Comparison of ENCODE assay signal across 20 cellular contexts in the genomic region with DNA sequence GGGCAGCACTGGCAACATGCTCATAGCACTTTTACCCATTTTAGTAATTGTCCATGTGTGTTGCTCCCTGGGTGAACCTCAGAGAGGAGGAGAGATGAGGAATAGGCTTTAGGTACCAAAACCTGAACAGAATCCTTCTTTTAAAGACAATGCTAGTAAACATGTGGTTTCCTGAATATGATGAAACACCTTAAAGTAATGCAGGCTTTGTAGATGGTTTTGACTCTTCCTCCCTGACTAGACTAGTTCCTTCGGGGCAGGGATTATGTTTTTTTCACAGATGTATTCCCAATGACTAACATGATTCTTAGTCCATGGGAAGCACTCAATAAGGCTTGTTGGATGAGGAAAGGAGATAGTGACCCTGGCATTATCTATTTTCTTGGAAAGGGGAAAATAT.
"Had no signal": no experiment of that assay in that cellular context is flagged by ENCODE, and none has a peak within 500 bp of the region (broad histone marks: within the 10 kb centered on the region; RNA-seq: fewer than 3 reads in every experiment).

No MANE protein-coding gene starts in this region.

- H3K27ac ChIP-seq: gastroesophageal sphincter, heart right ventricle, neural progenitor cell, psoas muscle, right lobe of liver, spleen, testis, upper lobe of left lung had no signal

- H3K4me1 ChIP-seq: gastroesophageal sphincter, heart right ventricle, neural progenitor cell, psoas muscle, right lobe of liver, spleen, testis, upper lobe of left lung had no signal

- H3K9ac ChIP-seq: neural progenitor cell had no signal

- H3K27me3 ChIP-seq: gastroesophageal sphincter, heart right ventricle, neural progenitor cell, right lobe of liver, spleen, testis, upper lobe of left lung had no signal

- DNase-seq: activated B cell treated with CpG ODN at 0.5 μM for 24 hours; activated CD4-positive, alpha-beta T cell treated with anti-CD3 and anti-CD28 coated beads, Interleukin-2, amount 10 ng/mL, durations not matched to agents 24 days and 14 days; activated CD8-positive, alpha-beta memory T cell treated with anti-CD3 and anti-CD28 coated beads, Interleukin-2, amount 50 U/mL, for 4 hours; activated CD8-positive, alpha-beta T cell treated with anti-CD3 and anti-CD28 coated beads, Interleukin-2, amount 10 ng/mL, durations not matched to agents 7 days and 5 days; activated gamma-delta T cell; activated T-cell treated with anti-CD3 and anti-CD28 coated beads, Interleukin-2, amount 50 U/mL, for 72 hours; amniotic stem cell; cortex of kidney; effector CD4-positive, alpha-beta T cell; heart right ventricle; naive B cell; psoas muscle; right lobe of liver; spleen; stimulated activated naive CD8-positive, alpha-beta T cell treated with anti-CD3 and anti-CD28 coated beads, Interleukin-15, amount 100 ng/mL, for 72 hours; testis; upper lobe of left lung had no signal

- H3K9me3 ChIP-seq: gastroesophageal sphincter, psoas muscle, right lobe of liver, spleen, testis, upper lobe of left lung had no signal

- H3K36me3 ChIP-seq: gastroesophageal sphincter, heart right ventricle, neural progenitor cell, right lobe of liver, spleen, upper lobe of left lung had no signal

- H3K4me3 ChIP-seq: gastroesophageal sphincter, heart right ventricle, neural progenitor cell, psoas muscle, right lobe of liver, spleen, testis, upper lobe of left lung had no signal

- H2AFZ ChIP-seq: neural progenitor cell had no signal

- H3K4me2 ChIP-seq: neural progenitor cell had no signal

- ATAC-seq: activated CD8-positive, alpha-beta T cell treated with anti-CD3 and anti-CD28 coated beads, Interleukin-2, amount 10 ng/mL, durations not matched to agents 7 days and 5 days; activated naive CD4-positive, alpha-beta T cell treated with anti-CD3 and anti-CD28 coated beads, Interleukin-2, amount 50 U/mL, for 72 hours; activated T-cell treated with anti-CD3 and anti-CD28 coated beads, Interleukin-2, amount 50 U/mL, for 72 hours; gastroesophageal sphincter; heart right ventricle; psoas muscle; right lobe of liver; stimulated activated naive CD8-positive, alpha-beta T cell treated with anti-CD3 and anti-CD28 coated beads, Interleukin-15, amount 100 ng/mL, for 72 hours had no signal
